Comparison of ENCODE assay signal across 31 cellular contexts in genomic region chr2:148954536-148954935, GRCh38.
"Had no signal": no experiment of that assay in that cellular context is flagged by ENCODE, and none has a peak within 500 bp of the region (broad histone marks: within the 10 kb centered on the region; RNA-seq: fewer than 3 reads in every experiment).

No MANE protein-coding gene starts in this region.

- H3K27ac Mint-ChIP-seq: activated CD4-positive, alpha-beta T cell treated with anti-CD3 and anti-CD28 coated beads, Interleukin-2, amount 10 ng/mL, durations not matched to agents 24 days and 14 days; activated CD8-positive, alpha-beta T cell treated with anti-CD3 and anti-CD28 coated beads for 36 hours; activated naive CD4-positive, alpha-beta T cell treated with anti-CD3 and anti-CD28 coated beads, Interleukin-2, amount 10 ng/mL, durations not matched to agents 7 days and 5 days; activated naive CD8-positive, alpha-beta T cell; activated naive CD8-positive, alpha-beta T cell treated with anti-CD3 and anti-CD28 coated beads, Interleukin-2, amount 50 U/mL, for 24 hours; activated T-cell treated with anti-CD3 and anti-CD28 coated beads, Interleukin-2, amount 50 U/mL, for 72 hours; activated T-helper 2 cell treated with anti-CD3 and anti-CD28 coated beads, Interferon-gamma antibody, Interleukin-2, Interleukin-4, amounts not matched to agents 10 μg/mL and 5 μg/mL and 100 μg/mL, durations not matched to agents 14 hours and 24 hours and 36 hours had no signal

- H3K4me3 Mint-ChIP-seq: activated CD4-positive, alpha-beta T cell treated with anti-CD3 and anti-CD28 coated beads, Interleukin-2, amount 10 ng/mL, durations not matched to agents 24 days and 14 days; activated CD8-positive, alpha-beta T cell treated with anti-CD3 and anti-CD28 coated beads for 36 hours; activated naive CD4-positive, alpha-beta T cell treated with anti-CD3 and anti-CD28 coated beads, Interleukin-2, amount 10 ng/mL, durations not matched to agents 7 days and 5 days; activated naive CD8-positive, alpha-beta T cell; activated naive CD8-positive, alpha-beta T cell treated with anti-CD3 and anti-CD28 coated beads, Interleukin-2, amount 50 U/mL, for 24 hours; activated T-cell treated with anti-CD3 and anti-CD28 coated beads, Interleukin-2, amount 50 U/mL, for 72 hours; central memory CD8-positive, alpha-beta T cell had no signal

- H3K4me3 ChIP-seq: cardiac muscle cell, SJCRH30, SK-N-MC had no signal

- H3K27me3 ChIP-seq: cardiac muscle cell, SJCRH30 had no signal

- H3K36me3 ChIP-seq: cardiac muscle cell, SJCRH30, WERI-Rb-1 had no signal

- H3K36me3 Mint-ChIP-seq: activated naive CD4-positive, alpha-beta T cell treated with anti-CD3 and anti-CD28 coated beads, Interleukin-2, amount 10 ng/mL, durations not matched to agents 7 days and 5 days had no signal

- H3K4me2 ChIP-seq: KMS-11 had no signal

- H3K27ac ChIP-seq: cardiac muscle cell, KMS-11, SJCRH30, SK-N-MC, WERI-Rb-1 had no signal

- H3K27me3 Mint-ChIP-seq: activated CD4-positive, alpha-beta T cell treated with anti-CD3 and anti-CD28 coated beads, Interleukin-2, amount 10 ng/mL, durations not matched to agents 24 days and 14 days; activated CD8-positive, alpha-beta T cell treated with anti-CD3 and anti-CD28 coated beads for 36 hours; activated naive CD4-positive, alpha-beta T cell treated with anti-CD3 and anti-CD28 coated beads, Interleukin-2, amount 10 ng/mL, durations not matched to agents 7 days and 5 days; activated naive CD8-positive, alpha-beta T cell treated with anti-CD3 and anti-CD28 coated beads, Interleukin-2, amount 50 U/mL, for 24 hours had no signal

- ATAC-seq: activated CD8-positive, alpha-beta T cell treated with anti-CD3 and anti-CD28 coated beads for 36 hours; activated naive CD8-positive, alpha-beta T cell treated with anti-CD3 and anti-CD28 coated beads, Interleukin-2, amount 50 U/mL, for 24 hours; activated T-cell treated with anti-CD3 and anti-CD28 coated beads, Interleukin-2, amount 50 U/mL, for 72 hours; Panc1 had no signal

- H3K4me1 Mint-ChIP-seq: activated CD4-positive, alpha-beta T cell treated with anti-CD3 and anti-CD28 coated beads, Interleukin-2, amount 10 ng/mL, durations not matched to agents 24 days and 14 days; central memory CD8-positive, alpha-beta T cell had no signal

- H3K9me3 Mint-ChIP-seq: activated CD4-positive, alpha-beta T cell treated with anti-CD3 and anti-CD28 coated beads, Interleukin-2, amount 10 ng/mL, durations not matched to agents 24 days and 14 days; activated CD8-positive, alpha-beta T cell treated with anti-CD3 and anti-CD28 coated beads for 36 hours; activated naive CD4-positive, alpha-beta T cell treated with anti-CD3 and anti-CD28 coated beads, Interleukin-2, amount 10 ng/mL, durations not matched to agents 7 days and 5 days; activated naive CD8-positive, alpha-beta T cell treated with anti-CD3 and anti-CD28 coated beads, Interleukin-2, amount 50 U/mL, for 24 hours; activated T-cell treated with anti-CD3 and anti-CD28 coated beads, Interleukin-2, amount 50 U/mL, for 72 hours; activated T-helper 2 cell treated with anti-CD3 and anti-CD28 coated beads, Interferon-gamma antibody, Interleukin-2, Interleukin-4, amounts not matched to agents 10 μg/mL and 5 μg/mL and 100 μg/mL, durations not matched to agents 14 hours and 24 hours and 36 hours; central memory CD8-positive, alpha-beta T cell had no signal

- DNase-seq: activated CD4-positive, alpha-beta T cell treated with anti-CD3 and anti-CD28 coated beads for 1 hour; activated CD4-positive, alpha-beta T cell treated with anti-CD3 and anti-CD28 coated beads, Interleukin-2, amount 10 ng/mL, durations not matched to agents 24 days and 14 days; activated CD4-positive, alpha-beta T cell treated with anti-CD3 and anti-CD28 coated beads, Interleukin-2, amount 50 U/mL, for 4 hours; activated CD4-positive, CD25-positive, alpha-beta regulatory T cell; activated CD8-positive, alpha-beta T cell treated with anti-CD3 and anti-CD28 coated beads for 36 hours; activated gamma-delta T cell treated with Interleukin-2 at 50 U/mL for 16 hours; activated naive CD4-positive, alpha-beta T cell treated with anti-CD3 and anti-CD28 coated beads, Interleukin-2, amount 10 ng/mL, durations not matched to agents 7 days and 5 days; activated naive CD8-positive, alpha-beta T cell treated with anti-CD3 and anti-CD28 coated beads, Interleukin-2, amount 50 U/mL, for 24 hours; activated T-cell treated with anti-CD3 and anti-CD28 coated beads, Interleukin-2, amount 50 U/mL, for 1 hour; activated T-cell treated with anti-CD3 and anti-CD28 coated beads, Interleukin-2, amount 50 U/mL, for 72 hours; aorta; MM.1S; MV-4-11; NCI-H1092; NCI-H146; NCI-H187; NCI-H2029 treated with DMSO at 0.1 percent for 48 hours; NCI-H2107; NCI-H345; NCI-H524 treated with DMSO at 0.1 percent for 48 hours; SHP77; SJCRH30; T1000; WERI-Rb-1 had no signal

- H3K9ac ChIP-seq: KMS-11 had no signal

- H3K4me1 ChIP-seq: SJCRH30 had no signal

- H3K9me3 ChIP-seq: SJCRH30 had no signal
